ENCODE assay signal across 8 cellular contexts in the genomic region with DNA sequence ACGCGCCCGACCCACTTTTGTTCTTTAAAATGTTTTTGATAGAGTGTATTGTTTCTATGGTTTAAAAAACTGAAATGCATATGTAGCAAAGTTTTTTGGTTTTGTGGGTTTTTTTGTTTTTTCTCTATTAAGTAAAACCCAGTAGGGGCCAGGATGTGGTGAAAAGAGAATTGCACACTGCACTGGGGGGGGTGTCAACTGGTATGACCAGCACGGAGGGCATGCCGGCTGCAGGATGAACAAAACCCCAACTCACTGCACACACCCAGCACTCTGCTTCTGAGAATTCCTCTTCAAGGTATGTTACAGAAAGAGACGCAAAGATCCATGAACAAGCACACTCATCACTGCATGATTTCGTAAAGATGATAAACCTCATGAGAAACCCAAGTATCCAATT.
DNase-seq lines count a peak whose midpoint lies in the region; ATAC-seq and TF ChIP-seq lines count a peak whose summit lies in the region.

No MANE protein-coding gene starts in this region.

- peak overlapping the region; percentile 94 for H3K27ac Mint-ChIP-seq in chondrocyte (ENCODE audit: unreplicated experiment)
- no peak overlapping the region for H3K27ac Mint-ChIP-seq in endodermal cell

- H3K9me3 ChIP-seq in left lung: no peaks in the 10 kb centered on the region
- no peaks in the 10 kb centered on the region for H3K9me3 ChIP-seq in endodermal cell (ENCODE audit: control insufficient read depth, low read length)

- DNase-seq in chondrocyte (ENCODE audit: low spot score): no peak
- DNase-seq in stimulated activated CD8-positive, alpha-beta memory T cell treated with anti-CD3 and anti-CD28 coated beads, Interleukin-15, amount 100 ng/mL, for 1 hour (ENCODE audit: low read depth): peak; percentile 60
- DNase-seq in left lung: no peak
- no peak for DNase-seq in endodermal cell
- no peak for DNase-seq in GOT3 (lab: John Stamatoyannopoulos, UW)

- peak overlapping the region in 1 of 2 donors; percentile 81 for H3K27ac ChIP-seq in left lung
- H3K27ac ChIP-seq in endodermal cell (ENCODE audit: low read depth, low read length): no peak overlapping the region

- WGBS in endodermal cell (ENCODE audit: insufficient coverage in 1 of 2, insufficient read length in 1 of 2), 2 experiments: 94% methylated on average over 2 to 7 of the region's 7 CpGs

- peaks cover 0 to 94% of the 10 kb centered on the region in 2 donors for H3K4me1 ChIP-seq in left lung
- H3K4me1 ChIP-seq in endodermal cell (ENCODE audit: control insufficient read depth, insufficient read depth, low read length): peaks cover 4% of the 10 kb centered on the region

- no peak for TF ChIP-seq CTCF in chondrocyte (IDR thresholded peaks at IDR 0.05)
- TF ChIP-seq CTCF in left lung (IDR thresholded peaks at IDR 0.05): no peak
- no peak for TF ChIP-seq CTCF in endodermal cell (conservative IDR thresholded peaks at IDR 0.05)

- H3K36me3 Mint-ChIP-seq in chondrocyte (ENCODE audit: low read depth): peaks cover 15% of the 10 kb centered on the region
- peaks cover 15% of the 10 kb centered on the region for H3K36me3 Mint-ChIP-seq in endodermal cell (ENCODE audit: low read depth)

- peaks cover 0 to 28% of the 10 kb centered on the region in 2 donors for H3K36me3 ChIP-seq in left lung
- peaks cover 3% of the 10 kb centered on the region for H3K36me3 ChIP-seq in endodermal cell (ENCODE audit: control insufficient read depth, insufficient read depth, low read length)

- intact Hi-C loops in left lung (cut with DNase I): loop anchor here in 1 of 2 donors (10.0 kb wide), 1 partner anchor 72 kb away; a partner anchor contains a TSS

- H3K4me3 Mint-ChIP-seq in chondrocyte (ENCODE audit: unreplicated experiment): no peak overlapping the region
- H3K4me3 Mint-ChIP-seq in endodermal cell: no peak overlapping the region

- no peak overlapping the region for H3K4me3 ChIP-seq in left lung
- H3K4me3 ChIP-seq in endodermal cell (ENCODE audit: low read length): no peak overlapping the region

- H3K4me1 Mint-ChIP-seq in chondrocyte (ENCODE audit: low read depth) (peaks cover 66% of the 10 kb centered on the region), endodermal cell (peaks cover 19% of the 10 kb centered on the region)

- ATAC-seq in GM21515 (IDR thresholded peaks at IDR 0.05; ENCODE audit: unreplicated experiment) (peak; percentile 25), left lung (no peak), GM18868 (IDR thresholded peaks at IDR 0.05; ENCODE audit: unreplicated experiment) (no peak)
- peak; percentile 58 to 64 for ATAC-seq in activated CD4-positive, CD25-positive, alpha-beta regulatory T cell treated with anti-CD3 and anti-CD28 coated beads, Interleukin-2, amount 50 U/mL, for 24 hours

- H3K9ac ChIP-seq in endodermal cell (ENCODE audit: extremely low read depth, low read length, poor library complexity, severe bottlenecking): no peak overlapping the region

- H3K27me3 Mint-ChIP-seq in chondrocyte (ENCODE audit: low read depth): no peaks in the 10 kb centered on the region
- no peaks in the 10 kb centered on the region for H3K27me3 Mint-ChIP-seq in endodermal cell (ENCODE audit: insufficient read depth)

- no peaks in the 10 kb centered on the region for H3K9me3 Mint-ChIP-seq in chondrocyte (ENCODE audit: low read depth)
- H3K9me3 Mint-ChIP-seq in endodermal cell: no peaks in the 10 kb centered on the region

- H3K27me3 ChIP-seq in left lung (no peaks in the 10 kb centered on the region), endodermal cell (ENCODE audit: control insufficient read depth, insufficient read depth, low read length, poor library complexity, severe bottlenecking) (no peaks in the 10 kb centered on the region)

Comparison
In these comparisons a context has a peak if more than half of its experiments do, and no peak if none do; other contexts are left out.
1. ATAC-seq: peak in GM21515 (single experiment) and activated CD4-positive, CD25-positive, alpha-beta regulatory T cell treated with anti-CD3 and anti-CD28 coated beads, Interleukin-2, amount 50 U/mL, for 24 hours (2 of 2); none in left lung (single experiment) and GM18868 (single experiment).